ENCODE assay signal across 8 cellular contexts in genomic region chr1:143729451-143730111, GRCh38.
DNase-seq lines count a peak whose midpoint lies in the region; ATAC-seq and TF ChIP-seq lines count a peak whose summit lies in the region.
"Not testable (repeated sequence)": the region's sequence is repeated elsewhere in the genome, so short reads cannot be mapped to it uniquely, and the experiment has no call there.

No MANE protein-coding gene starts in this region.

- not testable (repeated sequence) for H3K36me3 Mint-ChIP-seq in effector memory CD8-positive, alpha-beta T cell (ENCODE audit: insufficient read depth)

- H3K4me3 ChIP-seq in GM06990 (replicated peaks; ENCODE audit: low read depth, low read length), result not testable (repeated sequence)

- not testable (repeated sequence) for H3K27me3 ChIP-seq in GM06990 (replicated peaks; ENCODE audit: control insufficient read depth, insufficient read depth, low read length)

- H3K27me3 Mint-ChIP-seq in effector memory CD8-positive, alpha-beta T cell, result peaks cover 0 to 54% of the 10 kb centered on the region in 2 donors

- peak overlapping the region; percentile 42 to 58 for H3K4me3 Mint-ChIP-seq in effector memory CD8-positive, alpha-beta T cell

- DNase-seq in GM06990 (ENCODE audit: extremely low read depth, insufficient read length) (peak; percentile 57), NCI-H2227 (lab: John Stamatoyannopoulos, UW; ENCODE audit: unreplicated experiment) (peak; percentile 11), myocyte (ENCODE audit: low read depth) (peak; percentile 0)
- peak; percentile 80 for DNase-seq in activated CD8-positive, alpha-beta memory T cell treated with anti-CD3 and anti-CD28 coated beads, Interleukin-2, amount 50 U/mL, for 48 hours
- DNase-seq in effector memory CD8-positive, alpha-beta T cell, result peak; percentile 21 to 47 (median 31)
- not testable (repeated sequence) for DNase-seq in stimulated activated naive CD8-positive, alpha-beta T cell treated with anti-CD3 and anti-CD28 coated beads, Interleukin-15, Interleukin-2, amounts not matched to agents 100 U/mL and 50 U/mL, for 24 hours

- ATAC-seq in GM21447 (IDR thresholded peaks at IDR 0.05; ENCODE audit: unreplicated experiment) (peak; percentile 61), HG03045 (IDR thresholded peaks at IDR 0.05; ENCODE audit: unreplicated experiment) (peak; percentile 76)
- peak; percentile 68 for ATAC-seq in effector memory CD8-positive, alpha-beta T cell (replicated peaks)
- peak; percentile 61 for ATAC-seq in stimulated activated naive CD8-positive, alpha-beta T cell treated with anti-CD3 and anti-CD28 coated beads, Interleukin-15, Interleukin-2, amounts not matched to agents 100 U/mL and 50 U/mL, for 24 hours

- H3K27ac Mint-ChIP-seq in effector memory CD8-positive, alpha-beta T cell, result peak overlapping the region; percentile 70 to 95

- peaks cover 0 to 13% of the 10 kb centered on the region in 2 donors for H3K9me3 Mint-ChIP-seq in effector memory CD8-positive, alpha-beta T cell

- not testable (repeated sequence) for TF ChIP-seq CTCF in GM06990 (IDR thresholded peaks at IDR 0.05; ENCODE audit: insufficient read depth, low read length, poor library complexity, severe bottlenecking)

- not testable (repeated sequence) for H3K4me1 Mint-ChIP-seq in effector memory CD8-positive, alpha-beta T cell (ENCODE audit: low read depth in 2 of 2)

- not testable (repeated sequence) for H3K36me3 ChIP-seq in GM06990 (ENCODE audit: control insufficient read depth, insufficient read depth, low read length)
